Comparison of ENCODE assay signal across 18 cellular contexts in the genomic region with DNA sequence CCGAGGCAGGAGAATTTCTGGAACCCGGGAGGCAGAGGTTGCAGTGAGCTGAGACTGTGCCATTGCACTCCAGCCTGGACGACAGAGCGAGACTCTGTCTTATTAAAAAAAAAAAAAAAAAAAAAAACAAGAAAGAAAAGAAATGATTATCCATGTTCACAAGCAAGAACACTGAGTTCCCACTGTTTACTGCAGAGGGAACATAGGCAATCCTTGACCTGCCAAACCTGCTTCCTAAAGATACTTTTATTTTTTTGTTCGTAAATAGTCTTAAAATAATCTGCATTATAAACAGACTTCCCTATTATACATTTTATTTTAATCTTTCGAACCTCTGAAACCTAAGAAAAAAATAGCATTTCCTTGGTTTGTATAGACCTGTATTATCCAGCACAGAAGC. TPM values are rescaled to one million over a fixed set of nuclear protein-coding genes. Genes with fewer than 3 reads are reported as not detected.
DNase-seq lines count a peak whose midpoint lies in the region; ATAC-seq and TF ChIP-seq lines count a peak whose summit lies in the region.
"Had no signal": no experiment of that assay in that cellular context is flagged by ENCODE, and none has a peak within 500 bp of the region (broad histone marks: within the 10 kb centered on the region; RNA-seq: fewer than 3 reads in every experiment).

No MANE protein-coding gene starts in this region.

- ATAC-seq in left cardiac atrium: no peak
- ATAC-seq: A549, HCT116 had no signal

- TF ChIP-seq POLR2A in prostate gland (IDR thresholded peaks at IDR 0.05): no peak

- H3K4me1 ChIP-seq in left ventricle myocardium inferior (peaks cover 59% of the 10 kb centered on the region), prostate gland (replicated peaks) (no peaks in the 10 kb centered on the region)

- intact Hi-C loops in left ventricle myocardium inferior (cut with micrococcal nuclease) (no loop called here), left cardiac atrium (cut with DNase I) (loop anchor here in 1 of 2 donors (5.0 kb wide), 1 partner anchor 77 kb away; a partner anchor contains a TSS), prostate gland (cut with DNase I) (loop anchor here (5.0 kb wide), 1 partner anchor 77 kb away; a partner anchor contains a TSS)

- H3K27ac ChIP-seq in left ventricle myocardium inferior (replicated peaks) (peak overlapping the region; percentile 85), prostate gland (peak overlapping the region; percentile 39 to 72)
- H3K27ac ChIP-seq: A549, HL-60 had no signal

- TF ChIP-seq CTCF in left ventricle myocardium inferior (IDR thresholded peaks at IDR 0.05; ENCODE audit: borderline replicate concordance): no peak
- no peak for TF ChIP-seq CTCF in LNCaP clone FGC (IDR thresholded peaks at IDR 0.05; ENCODE audit: control insufficient read depth, extremely low read depth, insufficient read depth)
- no peak for TF ChIP-seq CTCF in prostate gland (IDR thresholded peaks at IDR 0.05)

- H3K4me3 ChIP-seq in left ventricle myocardium inferior: no peak overlapping the region
- no peak overlapping the region for H3K4me3 ChIP-seq in LNCaP clone FGC (ENCODE audit: low read depth, low read length)
- H3K4me3 ChIP-seq in prostate gland: no peak overlapping the region
- H3K4me3 ChIP-seq: A549 had no signal

- 38% methylated on average over 6 of the region's 6 CpGs for WGBS in prostate gland

- H3K27me3 ChIP-seq in left ventricle myocardium inferior (ENCODE audit: low read depth) (no peaks in the 10 kb centered on the region), prostate gland (replicated peaks; ENCODE audit: insufficient read depth) (no peaks in the 10 kb centered on the region)

- no peak for DNase-seq in left ventricle myocardium inferior
- DNase-seq in left cardiac atrium: no peak
- peak; percentile 61 for DNase-seq in LNCaP clone FGC (ENCODE audit: low read depth)
- DNase-seq in prostate gland (ENCODE audit: low spot score): peak; percentile 49
- DNase-seq in NCI-H226: no peak
- no peak for DNase-seq in EL
- DNase-seq: AML-193; CD4-positive, alpha-beta memory T cell; DMS153; DMS79; GF-D8; GOT3; H7; HFFc6; IMR-90 had no signal

- H3K9me3 ChIP-seq in left ventricle myocardium inferior (replicated peaks) (no peaks in the 10 kb centered on the region), prostate gland (no peaks in the 10 kb centered on the region)
- H3K9me3 ChIP-seq: A549 had no signal

- H3K36me3 ChIP-seq in left ventricle myocardium inferior: peaks cover 49% of the 10 kb centered on the region
- H3K36me3 ChIP-seq in prostate gland: no peaks in the 10 kb centered on the region

RNA-seq across cellular contexts. Expression of a gene that starts 50.6 kb away (rescaled TPM):
- total RNA-seq in left ventricle myocardium inferior (36.1 TPM), left cardiac atrium (10 to 100 TPM; 34.7 to 35.9 TPM), prostate gland (10 to 100 TPM; 56.2 to 90.5 TPM)

Comparison
In these comparisons a context has a peak if more than half of its experiments do, and no peak if none do; other contexts are left out.
1. DNase-seq: peak in LNCaP clone FGC (single experiment) and prostate gland (single experiment); none in left ventricle myocardium inferior (single experiment), left cardiac atrium (single experiment), NCI-H226 (single experiment) and EL (single experiment).